20 cellular contexts compared by ENCODE assay signal in the genomic region with DNA sequence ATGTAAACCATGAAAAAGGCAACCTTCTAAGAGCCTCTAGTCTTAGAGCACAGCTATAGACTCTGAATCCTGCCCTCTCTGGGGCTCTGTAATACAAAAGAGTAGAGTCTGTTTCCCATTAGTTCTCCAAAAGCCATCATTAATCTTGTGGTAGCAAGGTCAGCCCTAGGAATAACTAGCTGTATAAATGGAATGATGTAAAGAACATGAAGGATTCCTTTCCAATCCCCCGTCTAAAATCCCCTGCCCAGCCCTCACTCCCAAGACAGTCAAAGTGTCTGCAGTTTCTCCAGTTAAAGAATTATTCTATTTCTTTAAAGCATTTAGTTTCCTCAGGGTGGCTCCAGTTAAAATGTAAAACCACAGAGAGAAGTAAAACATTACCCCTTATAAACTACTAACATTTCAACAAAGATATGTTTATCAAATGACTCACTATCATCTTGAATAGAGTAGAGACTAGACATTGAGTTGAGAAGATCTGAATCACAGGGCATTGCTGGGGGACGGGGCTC.
DNase-seq lines count a peak whose midpoint lies in the region; ATAC-seq and TF ChIP-seq lines count a peak whose summit lies in the region.
"Had no signal": no experiment of that assay in that cellular context is flagged by ENCODE, and none has a peak within 500 bp of the region (broad histone marks: within the 10 kb centered on the region; RNA-seq: fewer than 3 reads in every experiment).

No MANE protein-coding gene starts in this region.

- H3K9ac ChIP-seq in mammary epithelial cell (ENCODE audit: insufficient read depth, low read length): no peak overlapping the region

- no peaks in the 10 kb centered on the region for H4K20me1 ChIP-seq in mammary epithelial cell (ENCODE audit: insufficient read depth, low read length)

- no peak overlapping the region for H2AFZ ChIP-seq in mammary epithelial cell (ENCODE audit: low read depth, low read length)

- BruUV-seq in MCF 10A (replicated peaks; lab: Mats Ljungman, UMichigan) (no TSS peak), mammary epithelial cell (replicated peaks; lab: Mats Ljungman, UMichigan) (no TSS peak)

- H3K79me2 ChIP-seq in mammary epithelial cell (ENCODE audit: insufficient read depth, low read length): no peaks in the 10 kb centered on the region

- H3K36me3 Mint-ChIP-seq in MCF 10A (ENCODE audit: insufficient read depth, unreplicated experiment): peaks cover 6% of the 10 kb centered on the region
- peaks cover 7% of the 10 kb centered on the region for H3K36me3 Mint-ChIP-seq in brain
- no peaks in the 10 kb centered on the region for H3K36me3 Mint-ChIP-seq in T-helper 2 cell treated with Interferon-gamma antibody and Interleukin-4, amounts not matched to agents 5 μg/mL and 100 μg/mL, for 36 hours (ENCODE audit: low read depth)
- no peaks in the 10 kb centered on the region for H3K36me3 Mint-ChIP-seq in activated CD4-positive, alpha-beta memory T cell treated with anti-CD3 and anti-CD28 coated beads for 36 hours

- H3K27me3 Mint-ChIP-seq in MCF 10A (ENCODE audit: insufficient read depth, unreplicated experiment): peaks cover 12% of the 10 kb centered on the region
- no peaks in the 10 kb centered on the region for H3K27me3 Mint-ChIP-seq in brain
- H3K27me3 Mint-ChIP-seq in T-helper 2 cell treated with Interferon-gamma antibody and Interleukin-4, amounts not matched to agents 5 μg/mL and 100 μg/mL, for 36 hours (ENCODE audit: low read depth): no peaks in the 10 kb centered on the region
- no peaks in the 10 kb centered on the region for H3K27me3 Mint-ChIP-seq in activated CD4-positive, alpha-beta memory T cell treated with anti-CD3 and anti-CD28 coated beads for 36 hours

- in situ Hi-C loops in mammary epithelial cell (cut with MboI; ENCODE audit: low sequenced_read_pairs in 2 of 2): no loop called here

- no peaks in the 10 kb centered on the region for H3K27me3 ChIP-seq in mammary epithelial cell (ENCODE audit: insufficient read depth, low read length)
- H3K27me3 ChIP-seq: breast epithelium, gastrocnemius medialis, neutrophil had no signal

- H3K4me1 Mint-ChIP-seq in MCF 10A (ENCODE audit: insufficient read depth, unreplicated experiment) (peaks cover 36% of the 10 kb centered on the region), brain (peaks cover 35% of the 10 kb centered on the region)
- no peaks in the 10 kb centered on the region for H3K4me1 Mint-ChIP-seq in T-helper 2 cell treated with Interferon-gamma antibody and Interleukin-4, amounts not matched to agents 5 μg/mL and 100 μg/mL, for 36 hours (ENCODE audit: low read depth)
- H3K4me1 Mint-ChIP-seq in activated CD4-positive, alpha-beta memory T cell treated with anti-CD3 and anti-CD28 coated beads for 36 hours (ENCODE audit: low read depth): peaks cover 12% of the 10 kb centered on the region

- DNase-seq in MCF 10A (ENCODE audit: unreplicated experiment) (no peak), mammary epithelial cell (no peak), kidney glomerular epithelial cell (lab: John Stamatoyannopoulos, UW) (peak; percentile 11), Ammon's horn (ENCODE audit: low spot score) (no peak)
- no peak for DNase-seq in T-helper 2 cell treated with Interferon-gamma antibody and Interleukin-4, amounts not matched to agents 5 μg/mL and 100 μg/mL, for 36 hours (ENCODE audit: low spot score)
- DNase-seq in activated CD4-positive, alpha-beta memory T cell treated with anti-CD3 and anti-CD28 coated beads for 36 hours: no peak
- DNase-seq: activated effector memory CD4-positive, alpha-beta T cell treated with anti-CD3 and anti-CD28 coated beads, Interleukin-2, amount 50 U/mL, for 16 hours; gastrocnemius medialis; GDM1; midbrain; NCI-H446 treated with DMSO at 0.1 percent for 48 hours; Right ventricle myocardium superior; stimulated activated CD4-positive, alpha-beta T cell treated with anti-CD3 and anti-CD28 coated beads, Interleukin-4, amount 100 ng/mL, for 4 hours had no signal

- H3K4me3 ChIP-seq in mammary epithelial cell (replicated peaks in 1 of 3; ENCODE audit: insufficient read depth in 1 of 3, low read depth in 2 of 3, low read length in 3 of 3): no peak overlapping the region
- H3K4me3 ChIP-seq: breast epithelium, gastrocnemius medialis had no signal

- intact Hi-C loops in MCF 10A (cut with micrococcal nuclease) (no loop called here), mammary epithelial cell (cut with micrococcal nuclease) (no loop called here)
- intact Hi-C loops in activated CD4-positive, alpha-beta memory T cell treated with anti-CD3 and anti-CD28 coated beads for 36 hours (cut with micrococcal nuclease): no loop called here

- no peak overlapping the region for H3K27ac ChIP-seq in mammary epithelial cell (ENCODE audit: insufficient read depth, low read depth, low read length)
- H3K27ac ChIP-seq: 22Rv1, breast epithelium, gastrocnemius medialis, HL-60, neutrophil had no signal

- H3K4me2 ChIP-seq in mammary epithelial cell (ENCODE audit: insufficient read depth, low read depth, low read length): no peak overlapping the region

- no peaks in the 10 kb centered on the region for H3K9me3 ChIP-seq in mammary epithelial cell (replicated peaks; ENCODE audit: insufficient read depth, low read length)
- H3K9me3 ChIP-seq: breast epithelium, gastrocnemius medialis, neutrophil had no signal

- H3K9me3 Mint-ChIP-seq in MCF 10A (ENCODE audit: unreplicated experiment) (no peaks in the 10 kb centered on the region), brain (no peaks in the 10 kb centered on the region)
- H3K9me3 Mint-ChIP-seq in T-helper 2 cell treated with Interferon-gamma antibody and Interleukin-4, amounts not matched to agents 5 μg/mL and 100 μg/mL, for 36 hours: no peaks in the 10 kb centered on the region
- H3K9me3 Mint-ChIP-seq in activated CD4-positive, alpha-beta memory T cell treated with anti-CD3 and anti-CD28 coated beads for 36 hours: no peaks in the 10 kb centered on the region

- CTCF ChIA-PET in MCF 10A (lab: Yijun Ruan, JAX) (interaction anchor here (0.5 to 2.3 kb wide), 5 partner anchors 13 to 141 kb away, joined by 3 to 8 read pairs (median 3); no protein-coding TSS in a partner anchor), mammary epithelial cell (lab: Charles Lee; ENCODE audit: low non-redundant PET) (no interaction called here)
- CTCF ChIA-PET in activated CD4-positive, alpha-beta memory T cell treated with anti-CD3 and anti-CD28 coated beads for 36 hours (lab: Charles Lee): interaction anchor here (0.7 kb wide), 1 partner anchor 53 kb away, joined by 3 read pairs; no protein-coding TSS in a partner anchor

- H3K36me3 ChIP-seq in mammary epithelial cell (ENCODE audit: insufficient read depth, low read length): no peaks in the 10 kb centered on the region
- H3K36me3 ChIP-seq: breast epithelium, gastrocnemius medialis, neutrophil had no signal

- POLR2A ChIA-PET in MCF 10A (lab: Yijun Ruan, JAX): interaction anchor here (0.7 to 2.8 kb wide), 4 partner anchors 41 to 102 kb away, joined by 3 to 11 read pairs (median 3); no protein-coding TSS in a partner anchor
- POLR2A ChIA-PET in activated CD4-positive, alpha-beta memory T cell treated with anti-CD3 and anti-CD28 coated beads for 36 hours (lab: Charles Lee): no interaction called here

- H3K4me3 Mint-ChIP-seq in MCF 10A (ENCODE audit: unreplicated experiment) (no peak overlapping the region), brain (no peak overlapping the region)
- no peak overlapping the region for H3K4me3 Mint-ChIP-seq in T-helper 2 cell treated with Interferon-gamma antibody and Interleukin-4, amounts not matched to agents 5 μg/mL and 100 μg/mL, for 36 hours
- H3K4me3 Mint-ChIP-seq in activated CD4-positive, alpha-beta memory T cell treated with anti-CD3 and anti-CD28 coated beads for 36 hours: no peak overlapping the region

- dilution Hi-C loops in mammary epithelial cell (cut with HindIII; ENCODE audit: low sequenced_read_pairs): no loop called here

- WGBS in mammary epithelial cell (ENCODE audit: low coverage, missing lambda C conversion rate): 100% methylated on average over 2 of the region's 2 CpGs

- H3K27ac Mint-ChIP-seq in MCF 10A (ENCODE audit: low read depth, unreplicated experiment) (peak overlapping the region; percentile 8), brain (peak overlapping the region in 3 of 5 experiments; percentile 0 to 73 (median 25))
- H3K27ac Mint-ChIP-seq in T-helper 2 cell treated with Interferon-gamma antibody and Interleukin-4, amounts not matched to agents 5 μg/mL and 100 μg/mL, for 36 hours: no peak overlapping the region
- no peak overlapping the region for H3K27ac Mint-ChIP-seq in activated CD4-positive, alpha-beta memory T cell treated with anti-CD3 and anti-CD28 coated beads for 36 hours

- H3K4me1 ChIP-seq in mammary epithelial cell (ENCODE audit: insufficient read depth, low read length): peaks cover 2% of the 10 kb centered on the region
- H3K4me1 ChIP-seq: breast epithelium, gastrocnemius medialis had no signal

- no peak for ATAC-seq in HG02885 (IDR thresholded peaks at IDR 0.05; ENCODE audit: poor library complexity, unreplicated experiment)
- ATAC-seq: gastrocnemius medialis, sciatic nerve had no signal

- no peak for TF ChIP-seq CTCF in MCF 10A (IDR thresholded peaks at IDR 0.05; ENCODE audit: unreplicated experiment)
- TF ChIP-seq CTCF in mammary epithelial cell (conservative IDR thresholded peaks at IDR 0.05 in 1 of 2, IDR thresholded peaks at IDR 0.05 in 1 of 2; ENCODE audit: extremely low read depth in 1 of 2, insufficient read depth in 1 of 2, low read depth in 1 of 2, low read length in 2 of 2): no peak
- no peak for TF ChIP-seq CTCF in brain (conservative IDR thresholded peaks at IDR 0.05)

Comparison
In these comparisons a context has a peak if more than half of its experiments do, and no peak if none do; other contexts are left out.
1. H3K27ac Mint-ChIP-seq: peak in MCF 10A (single experiment) and brain (3 of 5); none in T-helper 2 cell treated with Interferon-gamma antibody and Interleukin-4, amounts not matched to agents 5 μg/mL and 100 μg/mL, for 36 hours (single experiment) and activated CD4-positive, alpha-beta memory T cell treated with anti-CD3 and anti-CD28 coated beads for 36 hours (single experiment).